2 cellular contexts compared by ENCODE assay signal in the genomic region with DNA sequence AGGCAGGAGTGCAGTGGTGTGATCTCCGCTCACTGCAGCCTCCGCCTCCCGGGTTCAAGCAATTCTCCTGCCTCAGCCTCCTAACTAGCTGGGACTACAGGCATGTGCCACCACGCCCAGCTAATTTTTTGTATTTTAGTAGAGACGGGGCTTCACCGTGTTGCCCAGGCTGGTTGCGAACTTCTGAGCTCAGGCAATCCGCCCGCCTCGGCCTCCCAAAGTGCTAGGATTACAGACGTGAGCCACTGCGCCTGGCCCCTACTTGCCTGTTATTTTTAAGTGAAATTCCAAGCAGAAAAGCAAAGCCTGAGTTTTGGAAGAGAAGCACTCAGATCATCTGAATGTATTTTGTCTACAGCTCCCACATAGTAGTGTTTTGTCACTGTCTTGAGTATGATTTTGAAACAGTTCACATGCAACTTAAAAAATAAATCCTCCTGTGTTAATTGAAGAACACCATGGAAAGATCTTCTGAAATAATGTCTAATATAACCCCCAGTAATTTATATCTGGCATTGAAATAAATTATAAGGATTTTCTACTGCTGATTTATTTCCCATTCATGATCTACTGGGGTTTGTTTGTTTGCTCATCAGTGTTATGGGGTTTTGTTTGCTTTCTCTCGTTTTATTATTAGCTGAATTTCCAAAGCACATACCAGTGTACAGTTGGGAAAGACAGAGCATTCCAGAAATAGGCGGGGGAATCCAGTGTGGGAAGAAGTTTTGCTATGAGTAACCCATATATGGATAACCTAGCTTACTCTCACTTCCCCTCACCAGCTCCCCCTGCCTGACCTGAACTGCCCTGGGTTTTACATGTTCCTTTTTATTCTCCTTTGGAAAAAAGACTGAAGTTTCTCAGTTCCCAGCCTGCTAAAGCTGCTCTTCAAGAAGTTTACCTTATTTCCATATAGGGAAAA.
A peak's percentile ranks its signal among the peaks of the same experiment; 100 is the strongest.
TF ChIP-seq lines count a peak whose summit lies in the region.

No MANE protein-coding gene starts in this region.

TF ChIP-seq in IMR-90, 13 proteins besides CTCF, POLR2A, EP300 and RAD21:
- TF ChIP-seq CEBPB (IDR thresholded peaks at IDR 0.05; ENCODE audit: low read depth, low read length) (peak; percentile 87), SMC3 (IDR thresholded peaks at IDR 0.05; ENCODE audit: low read depth, low read length) (no peak)
TF ChIP-seq in IMR-90: peak in this region for 1.

TF ChIP-seq in GM12878, 131 proteins besides CTCF, POLR2A, EP300 and RAD21:
- no peak for TF ChIP-seq NBN (IDR thresholded peaks at IDR 0.05)
- no peak for TF ChIP-seq ZNF217 (IDR thresholded peaks at IDR 0.05)
- TF ChIP-seq RFX5 (IDR thresholded peaks at IDR 0.05; ENCODE audit: low read depth, low read length): no peak
- peak; percentile 45; the same call in 1 of the 2 replicates for TF ChIP-seq SPI1 (IDR thresholded peaks at IDR 0.05; ENCODE audit: borderline replicate concordance, insufficient read depth, low read depth, low read length)
- TF ChIP-seq IKZF2 (IDR thresholded peaks at IDR 0.05): peak; percentile 22 to 40; a peak in 1 of 4 replicates
